Comparison of ENCODE assay signal across 17 cellular contexts in genomic region chr2:241809383-241810303, GRCh38. TPM values are rescaled to one million over a fixed set of nuclear protein-coding genes. Genes with fewer than 3 reads are reported as not detected.
DNase-seq lines count a peak whose midpoint lies in the region; ATAC-seq and TF ChIP-seq lines count a peak whose summit lies in the region.
"Had no signal": no experiment of that assay in that cellular context is flagged by ENCODE, and none has a peak within 500 bp of the region (broad histone marks: within the 10 kb centered on the region; RNA-seq: fewer than 3 reads in every experiment).

No MANE protein-coding gene starts in this region.

- peaks cover 3% of the 10 kb centered on the region for H3K27me3 ChIP-seq in osteoblast (ENCODE audit: insufficient read depth, low read length)
- peaks cover 0 to 10% of the 10 kb centered on the region in 2 donors for H3K27me3 ChIP-seq in breast epithelium

- 0 out of 2 replicates have a peak overlapping the region, but pooled peaks have one; percentile 83 for H3K27ac ChIP-seq in SK-N-MC
- H3K27ac ChIP-seq in osteoblast (ENCODE audit: low read depth, low read length) = no peak overlapping the region
- H3K27ac ChIP-seq in breast epithelium = no peak overlapping the region
- H3K27ac ChIP-seq: PC-9, suprapubic skin had no signal

- no peak overlapping the region for H2AFZ ChIP-seq in osteoblast (ENCODE audit: low read length)
- H2AFZ ChIP-seq: PC-9 had no signal

- H3K79me2 ChIP-seq in osteoblast (ENCODE audit: insufficient read depth, low read length) = no peaks in the 10 kb centered on the region

- DNase-seq in GM10248 (ENCODE audit: extremely low spot score) (peak; percentile 18), SK-N-MC (ENCODE audit: low read depth, low spot score) (no peak), left cardiac atrium (peak; percentile 22), osteoblast (ENCODE audit: insufficient read length, low spot score, missing footprints) (peak; percentile 83), globus pallidus (ENCODE audit: low spot score) (no peak), breast epithelium (ENCODE audit: low spot score in 2 of 2) (no peak), DMS79 (lab: John Stamatoyannopoulos, UW) (no peak)
- DNase-seq: activated CD4-positive, alpha-beta T cell treated with anti-CD3 and anti-CD28 coated beads for 48 hours; amniotic stem cell; DND-41; NCI-H187; NCI-H524 treated with DMSO at 0.1 percent for 48 hours; PC-9; T-helper 2 cell had no signal

- ATAC-seq in left cardiac atrium (no peak), HG03280 (IDR thresholded peaks at IDR 0.05; ENCODE audit: unreplicated experiment) (no peak)

- intact Hi-C loops in left cardiac atrium (cut with DNase I) = no loop called here
- intact Hi-C loops in breast epithelium (cut with DNase I; ENCODE audit: low total_unique reads) = no loop called here

- POLR2A ChIA-PET in GM10248 (lab: Yijun Ruan, JAX) = no interaction called here

- no peak for TF ChIP-seq POLR2A in breast epithelium (IDR thresholded peaks at IDR 0.05)

- no peak overlapping the region for H3K4me3 ChIP-seq in SK-N-MC
- H3K4me3 ChIP-seq in osteoblast (ENCODE audit: insufficient read depth, low read length) = no peak overlapping the region
- H3K4me3 ChIP-seq in breast epithelium = no peak overlapping the region
- H3K4me3 ChIP-seq: PC-9, suprapubic skin had no signal

- no peak overlapping the region for H3K9ac ChIP-seq in SK-N-MC (ENCODE audit: insufficient read length)

- TF ChIP-seq CTCF in GM10248 (IDR thresholded peaks at IDR 0.05; ENCODE audit: control extremely low read depth, extremely low read depth, low read depth, missing control alignments) (no peak), osteoblast (IDR thresholded peaks at IDR 0.05; ENCODE audit: extremely low read depth, low read depth, low read length) (no peak), breast epithelium (IDR thresholded peaks at IDR 0.05) (no peak)

- CTCF ChIA-PET in GM10248 (lab: Yijun Ruan, JAX) = no interaction called here

- H4K20me1 ChIP-seq in osteoblast (ENCODE audit: insufficient read depth, low read length) = no peaks in the 10 kb centered on the region

- no peak overlapping the region for H3K4me2 ChIP-seq in osteoblast (ENCODE audit: insufficient read depth, low read length)
- H3K4me2 ChIP-seq: PC-9 had no signal

- H3K36me3 ChIP-seq in SK-N-MC (ENCODE audit: insufficient read depth, low read length) = no peaks in the 10 kb centered on the region
- H3K36me3 ChIP-seq in osteoblast (ENCODE audit: insufficient read depth, low read length) = no peaks in the 10 kb centered on the region
- no peaks in the 10 kb centered on the region for H3K36me3 ChIP-seq in breast epithelium
- H3K36me3 ChIP-seq: suprapubic skin had no signal

- H3K9me3 ChIP-seq in SK-N-MC (ENCODE audit: low read depth, low read length) = no peaks in the 10 kb centered on the region
- H3K9me3 ChIP-seq in osteoblast (ENCODE audit: low read depth, low read length) = no peaks in the 10 kb centered on the region
- H3K9me3 ChIP-seq in breast epithelium = no peaks in the 10 kb centered on the region
- H3K9me3 ChIP-seq: suprapubic skin had no signal

- no peaks in the 10 kb centered on the region for H3K4me1 ChIP-seq in osteoblast (ENCODE audit: insufficient read depth, low read length)
- H3K4me1 ChIP-seq in breast epithelium = no peaks in the 10 kb centered on the region

RNA-seq across cellular contexts. Expression of gene NEU4, which starts 0.7 kb away (rescaled TPM):
- total RNA-seq in left cardiac atrium = under 1 TPM; 0.16 to 0.38 TPM
- total RNA-seq in osteoblast = not detected in 2 replicates
- 1 to 10 TPM in 1 of 3 donors, under 1 TPM in 2; 0.33 to 3.0 (median 0.44) TPM for total RNA-seq in breast epithelium

RNA-seq across cellular contexts. Expression of gene GAL3ST2, which starts 33.0 kb away (rescaled TPM):
- total RNA-seq in left cardiac atrium = under 1 TPM in 1 of 2 donors, not detected in 1; 0.44 TPM
- 0.29 and 0.36 TPM in 2 replicates for total RNA-seq in osteoblast
- total RNA-seq in breast epithelium = 1 to 10 TPM in 1 of 3 donors, not detected in 2; 2.6 TPM
- total RNA-seq: mesenteric fat pad, suprapubic skin had no signal

RNA-seq across cellular contexts. Expression of gene PDCD1, which starts 49.1 kb away (rescaled TPM):
- 1 to 10 TPM; 1.2 to 1.5 TPM for total RNA-seq in left cardiac atrium
- not detected in 2 replicates for total RNA-seq in osteoblast
- under 1 TPM; 0.16 to 0.88 (median 0.33) TPM for total RNA-seq in breast epithelium
- total RNA-seq: PC-9, suprapubic skin had no signal

RNA-seq across cellular contexts. Expression of gene RTP5, which starts 59.9 kb away (rescaled TPM):
- under 1 TPM in 1 of 2 donors, not detected in 1; 0.12 TPM for total RNA-seq in left cardiac atrium
- not detected in 2 replicates for total RNA-seq in osteoblast
- total RNA-seq in breast epithelium = under 1 TPM in 1 of 3 donors, not detected in 2; 0.15 TPM
- total RNA-seq: mesenteric fat pad, PC-9, suprapubic skin had no signal

Comparison
In these comparisons a context has a peak if more than half of its experiments do, and no peak if none do; other contexts are left out.
1. DNase-seq: peak in GM10248 (single experiment), left cardiac atrium (single experiment) and osteoblast (single experiment); none in SK-N-MC (single experiment), globus pallidus (single experiment), breast epithelium (0 of 2) and DMS79 (single experiment).